Comparison of ENCODE assay signal across 22 cellular contexts in the genomic region with DNA sequence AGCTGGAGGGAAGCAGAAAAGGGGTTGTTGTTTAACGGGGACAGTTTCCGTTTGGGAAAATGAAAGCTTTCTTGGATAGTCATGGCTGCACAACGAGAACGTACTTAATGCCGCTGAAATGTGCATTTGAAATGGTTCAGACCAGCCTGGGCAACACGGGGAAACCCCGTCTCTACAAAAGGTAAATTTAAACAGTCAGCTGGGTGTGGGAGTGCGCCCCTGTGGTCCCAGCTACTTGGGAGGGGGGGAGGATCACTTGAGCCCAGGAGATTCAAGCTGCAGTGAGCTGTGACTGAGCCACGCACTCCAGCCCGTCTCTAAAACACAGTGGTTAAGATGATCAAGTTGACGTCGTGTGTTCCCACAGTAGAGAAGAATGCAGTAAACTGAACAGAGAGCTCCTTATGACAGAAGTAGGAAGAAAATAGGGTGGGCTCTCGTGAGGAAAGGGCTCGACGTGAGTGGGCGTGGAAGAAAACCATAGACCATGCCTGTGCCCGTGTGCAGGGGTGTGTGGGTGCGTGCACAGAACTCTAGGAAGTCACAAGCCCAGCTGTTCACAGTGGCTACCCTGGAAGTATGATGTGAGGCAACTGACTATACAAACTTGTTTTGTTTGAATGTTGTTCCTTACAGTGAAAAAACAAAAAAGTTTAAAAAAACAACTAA. TPM values are rescaled to one million over a fixed set of nuclear protein-coding genes. Genes with fewer than 3 reads are reported as not detected.
DNase-seq lines count a peak whose midpoint lies in the region; ATAC-seq and TF ChIP-seq lines count a peak whose summit lies in the region.
"Had no signal": no experiment of that assay in that cellular context is flagged by ENCODE, and none has a peak within 500 bp of the region (broad histone marks: within the 10 kb centered on the region; RNA-seq: fewer than 3 reads in every experiment).

No MANE protein-coding gene starts in this region.

- no peaks in the 10 kb centered on the region for H3K9me3 ChIP-seq in cardiac muscle cell (ENCODE audit: low read depth)
- H3K9me3 ChIP-seq in left ventricle myocardium inferior (replicated peaks): no peaks in the 10 kb centered on the region
- H3K9me3 ChIP-seq: prostate gland had no signal

- H3K36me3 ChIP-seq in cardiac muscle cell (peaks cover 33% of the 10 kb centered on the region), left ventricle myocardium inferior (peaks cover 52% of the 10 kb centered on the region)

- TF ChIP-seq CTCF in cardiac muscle cell (IDR thresholded peaks at IDR 0.05; ENCODE audit: low read depth, low read length) (no peak), left ventricle myocardium inferior (IDR thresholded peaks at IDR 0.05; ENCODE audit: borderline replicate concordance) (no peak)

- no peaks in the 10 kb centered on the region for H3K27me3 Mint-ChIP-seq in effector memory CD8-positive, alpha-beta T cell
- H3K27me3 Mint-ChIP-seq: activated CD4-positive, alpha-beta memory T cell treated with anti-CD3 and anti-CD28 coated beads, Interleukin-2, amount 10 ng/mL, durations not matched to agents 7 days and 5 days; activated naive CD8-positive, alpha-beta T cell treated with anti-CD3 and anti-CD28 coated beads, Interleukin-2, amount 10 ng/mL, durations not matched to agents 7 days and 5 days had no signal

- peaks cover 7 to 13% of the 10 kb centered on the region in 2 donors for H3K4me1 Mint-ChIP-seq in effector memory CD8-positive, alpha-beta T cell (ENCODE audit: low read depth in 2 of 2)
- H3K4me1 Mint-ChIP-seq: activated CD4-positive, alpha-beta memory T cell treated with anti-CD3 and anti-CD28 coated beads, Interleukin-2, amount 10 ng/mL, durations not matched to agents 7 days and 5 days had no signal

- H3K4me1 ChIP-seq in cardiac muscle cell (ENCODE audit: low read depth) (peaks cover 5% of the 10 kb centered on the region), left ventricle myocardium inferior (peaks cover 26% of the 10 kb centered on the region)

- peak overlapping the region; percentile 34 for H3K27ac ChIP-seq in cardiac muscle cell
- H3K27ac ChIP-seq in left ventricle myocardium inferior (replicated peaks): no peak overlapping the region
- H3K27ac ChIP-seq: heart left ventricle, prostate gland, SK-N-MC had no signal

- no peak for DNase-seq in cardiac muscle cell (ENCODE audit: low read depth in 1 of 2, low spot score in 1 of 2)
- no peak for DNase-seq in left ventricle myocardium inferior
- no peak for DNase-seq in effector memory CD8-positive, alpha-beta T cell
- DNase-seq in NCI-H2081 (lab: John Stamatoyannopoulos, UW): no peak
- no peak for DNase-seq in stimulated activated CD4-positive, alpha-beta T cell treated with anti-CD3 and anti-CD28 coated beads, Interleukin-4, amount 100 ng/mL, for 4 hours
- DNase-seq: activated CD4-positive, alpha-beta memory T cell treated with anti-CD3 and anti-CD28 coated beads, Interleukin-2, amount 10 ng/mL, durations not matched to agents 7 days and 5 days; activated naive CD8-positive, alpha-beta T cell treated with anti-CD3 and anti-CD28 coated beads, Interleukin-2, amount 10 ng/mL, durations not matched to agents 7 days and 5 days; activated T-cell treated with anti-CD3 and anti-CD28 coated beads, Interleukin-2, amount 50 U/mL, for 48 hours; heart left ventricle; NCI-H1417 had no signal

- H3K36me3 Mint-ChIP-seq in effector memory CD8-positive, alpha-beta T cell (ENCODE audit: insufficient read depth): peaks cover 5% of the 10 kb centered on the region
- H3K36me3 Mint-ChIP-seq: activated naive CD8-positive, alpha-beta T cell treated with anti-CD3 and anti-CD28 coated beads, Interleukin-2, amount 10 ng/mL, durations not matched to agents 7 days and 5 days had no signal

- H3K27me3 ChIP-seq in cardiac muscle cell (no peaks in the 10 kb centered on the region), left ventricle myocardium inferior (ENCODE audit: low read depth) (no peaks in the 10 kb centered on the region)
- H3K27me3 ChIP-seq: heart left ventricle had no signal

- peak overlapping the region; percentile 61 to 88 for H3K27ac Mint-ChIP-seq in effector memory CD8-positive, alpha-beta T cell
- H3K27ac Mint-ChIP-seq: activated CD4-positive, alpha-beta memory T cell treated with anti-CD3 and anti-CD28 coated beads, Interleukin-2, amount 10 ng/mL, durations not matched to agents 7 days and 5 days; mesothelial cell of epicardium had no signal

- intact Hi-C loops in left ventricle myocardium inferior (cut with micrococcal nuclease): no loop called here

- peak; percentile 32 for ATAC-seq in HG02884 (IDR thresholded peaks at IDR 0.05; ENCODE audit: unreplicated experiment)
- no peak for ATAC-seq in effector memory CD8-positive, alpha-beta T cell (replicated peaks)
- no peak for ATAC-seq in GM21528 (IDR thresholded peaks at IDR 0.05; ENCODE audit: low FRiP score, unreplicated experiment)
- ATAC-seq in HG03342 (IDR thresholded peaks at IDR 0.05; ENCODE audit: unreplicated experiment): no peak
- ATAC-seq: heart left ventricle, left lobe of liver had no signal

- no peaks in the 10 kb centered on the region for H3K9me3 Mint-ChIP-seq in effector memory CD8-positive, alpha-beta T cell
- H3K9me3 Mint-ChIP-seq: activated CD4-positive, alpha-beta memory T cell treated with anti-CD3 and anti-CD28 coated beads, Interleukin-2, amount 10 ng/mL, durations not matched to agents 7 days and 5 days; activated naive CD8-positive, alpha-beta T cell treated with anti-CD3 and anti-CD28 coated beads, Interleukin-2, amount 10 ng/mL, durations not matched to agents 7 days and 5 days; mesothelial cell of epicardium; nephron had no signal

- peak overlapping the region; percentile 27 to 52 for H3K4me3 Mint-ChIP-seq in effector memory CD8-positive, alpha-beta T cell
- H3K4me3 Mint-ChIP-seq: activated CD4-positive, alpha-beta memory T cell treated with anti-CD3 and anti-CD28 coated beads, Interleukin-2, amount 10 ng/mL, durations not matched to agents 7 days and 5 days; activated naive CD8-positive, alpha-beta T cell treated with anti-CD3 and anti-CD28 coated beads, Interleukin-2, amount 10 ng/mL, durations not matched to agents 7 days and 5 days; CD14-positive monocyte; mesothelial cell of epicardium; nephron had no signal

- H3K4me3 ChIP-seq in cardiac muscle cell (no peak overlapping the region), left ventricle myocardium inferior (no peak overlapping the region)
- H3K4me3 ChIP-seq: heart left ventricle, prostate gland, SK-N-MC, skin epidermis had no signal

RNA-seq across cellular contexts. Expression of gene FUOM, which starts 4.1 kb away (rescaled TPM):
- 20.0 and 58.1 TPM in 2 replicates for total RNA-seq in cardiac muscle cell
- 22.1 and 68.5 TPM in 2 replicates for polyA plus RNA-seq in cardiac muscle cell
- total RNA-seq in left ventricle myocardium inferior: 5.1 TPM

RNA-seq across cellular contexts. Expression of gene ECHS1, which starts 11.2 kb away (rescaled TPM):
- total RNA-seq in cardiac muscle cell (111 and 159 TPM in 2 replicates), left ventricle myocardium inferior (212 TPM)
- 184 and 243 TPM in 2 replicates for polyA plus RNA-seq in cardiac muscle cell

RNA-seq across cellular contexts. Expression of gene PRAP1, which starts 14.7 kb away (rescaled TPM):
- total RNA-seq in cardiac muscle cell: 0.35 and 2.3 TPM in 2 replicates
- polyA plus RNA-seq in cardiac muscle cell: 1.6 and 3.5 TPM in 2 replicates
- not detected for total RNA-seq in left ventricle myocardium inferior
- total RNA-seq: activated CD4-positive, alpha-beta memory T cell treated with anti-CD3 and anti-CD28 coated beads, Interleukin-2, amount 10 ng/mL, durations not matched to agents 7 days and 5 days; activated naive CD8-positive, alpha-beta T cell treated with anti-CD3 and anti-CD28 coated beads, Interleukin-2, amount 10 ng/mL, durations not matched to agents 7 days and 5 days; heart left ventricle; M059J; ureter had no signal
- polyA plus RNA-seq: CD14-positive monocyte, heart left ventricle had no signal

RNA-seq across cellular contexts. Expression of gene PAOX, which starts 17.2 kb away (rescaled TPM):
- total RNA-seq in cardiac muscle cell (14.8 and 15.8 TPM in 2 replicates), left ventricle myocardium inferior (2.9 TPM)
- 18.2 and 20.1 TPM in 2 replicates for polyA plus RNA-seq in cardiac muscle cell

RNA-seq across cellular contexts. Expression of gene CALY, which starts 25.2 kb away (rescaled TPM):
- total RNA-seq in cardiac muscle cell (9.8 and 16.3 TPM in 2 replicates), left ventricle myocardium inferior (not detected)
- 12.3 and 14.8 TPM in 2 replicates for polyA plus RNA-seq in cardiac muscle cell
- total RNA-seq: activated CD4-positive, alpha-beta memory T cell treated with anti-CD3 and anti-CD28 coated beads, Interleukin-2, amount 10 ng/mL, durations not matched to agents 7 days and 5 days; M059J; ureter had no signal
- polyA plus RNA-seq: CD14-positive monocyte, heart left ventricle had no signal
